31 cellular contexts compared by ENCODE assay signal in the genomic region with DNA sequence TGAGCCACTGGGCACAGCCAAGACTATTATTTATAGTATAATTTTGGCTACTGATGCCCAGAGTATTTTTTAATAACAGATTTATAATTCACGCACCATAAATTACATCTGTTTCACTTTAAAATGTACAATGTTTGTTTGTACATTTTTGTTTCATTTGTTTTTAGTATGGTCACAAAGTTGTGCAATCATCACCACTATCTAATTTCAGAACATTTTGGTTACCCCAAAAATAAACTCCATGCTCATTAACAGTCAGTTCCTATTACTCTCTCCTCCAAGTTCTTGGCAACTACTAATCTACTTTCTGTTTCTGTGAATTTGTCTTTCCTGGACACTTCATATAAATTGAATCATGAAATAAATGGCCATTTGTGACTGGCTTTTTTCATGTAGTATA.
"Had no signal": no experiment of that assay in that cellular context is flagged by ENCODE, and none has a peak within 500 bp of the region (broad histone marks: within the 10 kb centered on the region; RNA-seq: fewer than 3 reads in every experiment).

No MANE protein-coding gene starts in this region.

- H3K4me2 ChIP-seq: SK-N-SH had no signal

- H3K27ac ChIP-seq: adrenal gland, Peyer's patch, SJSA1 had no signal

- H3K27me3 ChIP-seq: Peyer's patch, SJSA1 had no signal

- H3K4me3 ChIP-seq: adrenal gland, Peyer's patch, SJSA1 had no signal

- H3K9me3 ChIP-seq: adrenal gland, Peyer's patch, SJSA1, SK-N-SH had no signal

- H3K9ac ChIP-seq: SK-N-SH had no signal

- H3K36me3 ChIP-seq: adrenal gland, Peyer's patch, SJSA1 had no signal

- ATAC-seq: activated CD8-positive, alpha-beta T cell treated with anti-CD3 and anti-CD28 coated beads for 36 hours; activated T-cell treated with anti-CD3 and anti-CD28 coated beads, Interleukin-2, amount 50 U/mL, for 72 hours; activated T-helper 17 cell treated with anti-CD3 and anti-CD28 coated beads, Interleukin-2, amount 50 U/mL, for 72 hours; PC-3 had no signal

- DNase-seq: activated CD4-positive, alpha-beta T cell treated with anti-CD3 and anti-CD28 coated beads, Interleukin-2, amount 10 ng/mL, durations not matched to agents 24 days and 14 days; activated CD4-positive, alpha-beta T cell treated with anti-CD3 and anti-CD28 coated beads, Interleukin-2, amount 50 U/mL, for 4 hours; activated CD8-positive, alpha-beta T cell treated with anti-CD3 and anti-CD28 coated beads for 36 hours; activated effector memory CD4-positive, alpha-beta T cell treated with anti-CD3 and anti-CD28 coated beads, Interleukin-2, amount 50 U/mL, for 16 hours; activated naive CD4-positive, alpha-beta T cell treated with Interleukin-2 at 50 U/mL for 16 hours; activated naive CD8-positive, alpha-beta T cell treated with anti-CD3 and anti-CD28 coated beads, Interleukin-2, amount 10 ng/mL, durations not matched to agents 7 days and 5 days; activated T-cell treated with anti-CD3 and anti-CD28 coated beads, Interleukin-2, amount 50 U/mL, for 1 hour; activated T-cell treated with anti-CD3 and anti-CD28 coated beads, Interleukin-2, amount 50 U/mL, for 72 hours; adrenal gland; caudate nucleus; cerebellar nuclear complex; Kasumi-1; MM.1S; MV-4-11; NCI-H1092; NCI-H146; NCI-H187; NCI-H2029 treated with DMSO at 0.1 percent for 48 hours; NCI-H2107; NCI-H2171; NCI-H510A; NCI-H526; NCI-H748 treated with DMSO at 0.1 percent for 48 hours; NK-92 treated with Interleukin-12 subunit alpha and Interleukin-12 subunit beta, amount 100 ng/mL, for 24 hours; PC-3; Peyer's patch; RPMI8226; SHP77 treated with DMSO at 0.1 percent for 48 hours; SK-N-SH had no signal

- H3K4me1 ChIP-seq: adrenal gland, Peyer's patch, SJSA1 had no signal
